Comparison of ENCODE assay signal across 8 cellular contexts in genomic region chr7:82572195-82572880, GRCh38.
DNase-seq lines count a peak whose midpoint lies in the region; ATAC-seq and TF ChIP-seq lines count a peak whose summit lies in the region.

No MANE protein-coding gene starts in this region.

- DNase-seq in CD14-positive monocyte (ENCODE audit: low spot score) (peak; percentile 60), NCI-H460 (ENCODE audit: extremely low read depth, low read depth) (peak; percentile 87), ecto neural progenitor cell (ENCODE audit: low spot score) (peak; percentile 88), lower lobe of right lung (peak; percentile 73)
- peak; percentile 90 for DNase-seq in activated CD4-positive, alpha-beta T cell treated with anti-CD3 and anti-CD28 coated beads, Interleukin-2, amount 10 ng/mL, durations not matched to agents 24 days and 14 days
- peak; percentile 12 for DNase-seq in stimulated activated CD8-positive, alpha-beta memory T cell treated with anti-CD3 and anti-CD28 coated beads, Interleukin-12 subunit alpha, Interleukin-12 subunit beta, amount 100 ng/mL, for 24 hours (ENCODE audit: extremely low read depth)

- H3K36me3 Mint-ChIP-seq in CD14-positive monocyte = no peaks in the 10 kb centered on the region
- H3K36me3 Mint-ChIP-seq in activated CD4-positive, alpha-beta T cell treated with anti-CD3 and anti-CD28 coated beads, Interleukin-2, amount 10 ng/mL, durations not matched to agents 24 days and 14 days (ENCODE audit: low read depth) = no peaks in the 10 kb centered on the region

- no peaks in the 10 kb centered on the region for H3K9me3 ChIP-seq in lower lobe of right lung

- no peak overlapping the region for H3K4me3 Mint-ChIP-seq in CD14-positive monocyte
- no peak overlapping the region for H3K4me3 Mint-ChIP-seq in activated CD4-positive, alpha-beta T cell treated with anti-CD3 and anti-CD28 coated beads, Interleukin-2, amount 10 ng/mL, durations not matched to agents 24 days and 14 days

- no peaks in the 10 kb centered on the region for H3K4me1 ChIP-seq in lower lobe of right lung

- no peak overlapping the region for H3K27ac Mint-ChIP-seq in CD14-positive monocyte
- no peak overlapping the region for H3K27ac Mint-ChIP-seq in activated CD4-positive, alpha-beta T cell treated with anti-CD3 and anti-CD28 coated beads, Interleukin-2, amount 10 ng/mL, durations not matched to agents 24 days and 14 days

- no peaks in the 10 kb centered on the region for H3K27me3 ChIP-seq in lower lobe of right lung (ENCODE audit: low read depth)

- intact Hi-C loops in CD14-positive monocyte (cut with micrococcal nuclease) = loop anchor here (5.0 to 10.0 kb wide), 2 partner anchors 1068 to 1070 kb away; no protein-coding TSS in a partner anchor
- intact Hi-C loops in activated CD4-positive, alpha-beta T cell treated with anti-CD3 and anti-CD28 coated beads, Interleukin-2, amount 10 ng/mL, durations not matched to agents 24 days and 14 days (cut with micrococcal nuclease) = loop anchor here (1.0 to 5.0 kb wide), 3 partner anchors 338 to 1090 kb away; no protein-coding TSS in a partner anchor
- intact Hi-C loops in lower lobe of right lung (cut with DNase I) = no loop called here

- no peaks in the 10 kb centered on the region for H3K36me3 ChIP-seq in lower lobe of right lung

- H3K9me3 Mint-ChIP-seq in CD14-positive monocyte = peaks cover 0 to 4% (median 0%) of the 10 kb centered on the region in 7 donors
- no peaks in the 10 kb centered on the region for H3K9me3 Mint-ChIP-seq in activated CD4-positive, alpha-beta T cell treated with anti-CD3 and anti-CD28 coated beads, Interleukin-2, amount 10 ng/mL, durations not matched to agents 24 days and 14 days

- peaks cover 0 to 4% (median 1%) of the 10 kb centered on the region in 3 donors for H3K27me3 Mint-ChIP-seq in CD14-positive monocyte (ENCODE audit: low read depth in 3 of 3)
- no peaks in the 10 kb centered on the region for H3K27me3 Mint-ChIP-seq in activated CD4-positive, alpha-beta T cell treated with anti-CD3 and anti-CD28 coated beads, Interleukin-2, amount 10 ng/mL, durations not matched to agents 24 days and 14 days

- TF ChIP-seq CTCF in CD14-positive monocyte (IDR thresholded peaks at IDR 0.05) (peak; percentile 91), lower lobe of right lung (IDR thresholded peaks at IDR 0.05) (peak; percentile 87)

- H3K4me1 Mint-ChIP-seq in CD14-positive monocyte = peaks cover 3% of the 10 kb centered on the region
- H3K4me1 Mint-ChIP-seq in activated CD4-positive, alpha-beta T cell treated with anti-CD3 and anti-CD28 coated beads, Interleukin-2, amount 10 ng/mL, durations not matched to agents 24 days and 14 days = no peaks in the 10 kb centered on the region

- H3K27ac ChIP-seq in lower lobe of right lung = no peak overlapping the region

- peak; percentile 92 for ATAC-seq in GM19328 (IDR thresholded peaks at IDR 0.05; ENCODE audit: unreplicated experiment)
- ATAC-seq in HG03442 (IDR thresholded peaks at IDR 0.05; ENCODE audit: unreplicated experiment) = peak; percentile 91
- peak; percentile 76 to 84 for ATAC-seq in lower lobe of right lung

- H3K4me3 ChIP-seq in lower lobe of right lung = no peak overlapping the region

Comparison
In these comparisons a context has a peak if more than half of its experiments do, and no peak if none do; other contexts are left out.
1. DNase-seq: peak in every context shown above with its lines; median percentile 90 in activated CD4-positive, alpha-beta T cell treated with anti-CD3 and anti-CD28 coated beads, Interleukin-2, amount 10 ng/mL, durations not matched to agents 24 days and 14 days; 88 in ecto neural progenitor cell; 87 in NCI-H460; 73 in lower lobe of right lung; 60 in CD14-positive monocyte; 12 in stimulated activated CD8-positive, alpha-beta memory T cell treated with anti-CD3 and anti-CD28 coated beads, Interleukin-12 subunit alpha, Interleukin-12 subunit beta, amount 100 ng/mL, for 24 hours.